ENCODE assay signal across 8 cellular contexts in the genomic region with DNA sequence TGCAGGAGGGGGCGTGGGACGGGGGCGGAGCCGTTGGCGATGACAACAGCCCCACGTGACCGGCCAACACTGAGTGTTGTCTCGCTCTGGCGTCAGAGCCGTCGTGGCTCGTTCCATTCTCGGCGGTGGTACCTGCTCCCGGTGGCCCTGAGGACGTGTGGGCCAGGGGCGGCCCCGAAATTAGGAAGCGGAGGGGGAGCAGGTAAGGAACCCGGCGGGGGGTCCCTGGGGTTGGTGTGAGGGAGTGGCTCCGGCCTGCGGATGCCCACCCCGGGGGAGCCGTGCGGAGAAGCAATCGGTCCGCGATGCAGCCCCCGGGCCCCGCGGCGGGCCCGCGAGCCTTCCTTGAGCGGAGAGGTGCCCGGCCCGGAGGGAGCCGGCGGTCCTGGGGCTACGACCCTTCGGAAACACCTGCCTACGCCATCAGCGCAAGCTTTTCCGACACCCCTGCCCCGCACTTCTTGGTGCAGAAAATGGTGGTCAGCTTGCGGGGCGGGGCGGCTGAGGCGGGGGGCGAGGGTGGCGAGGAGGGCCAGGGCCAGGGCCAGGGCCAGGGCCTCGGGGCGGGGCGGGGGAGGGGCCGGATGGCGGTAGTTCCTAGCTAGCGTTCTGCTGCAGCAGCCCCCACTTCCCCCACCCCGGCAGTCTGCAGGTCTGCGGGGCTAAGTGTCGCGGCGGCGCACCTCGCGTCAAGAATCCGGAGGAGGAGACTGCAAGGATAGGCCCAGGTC. TPM values are rescaled to one million over a fixed set of nuclear protein-coding genes. Genes with fewer than 3 reads are reported as not detected.
DNase-seq lines count a peak whose midpoint lies in the region; ATAC-seq and TF ChIP-seq lines count a peak whose summit lies in the region.

A gene with protein sequence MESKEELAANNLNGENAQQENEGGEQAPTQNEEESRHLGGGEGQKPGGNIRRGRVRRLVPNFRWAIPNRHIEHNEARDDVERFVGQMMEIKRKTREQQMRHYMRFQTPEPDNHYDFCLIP (plus strand): TSS at position 72 of the 731 bp plus-strand sequence. CDS start 1,046 bp downstream, outside the sequence.

- TF ChIP-seq POLR2A in GM18951 (IDR thresholded peaks at IDR 0.05; ENCODE audit: extremely low read depth, insufficient read depth, insufficient read length) (peak; percentile 56), esophagus muscularis mucosa (IDR thresholded peaks at IDR 0.05; ENCODE audit: low read depth) (peak; percentile 70)

- intact Hi-C loops in esophagus muscularis mucosa (cut with DNase I) = loop anchor here (5.0 kb wide), 1 partner anchor 37 kb away; no protein-coding TSS in a partner anchor

- peak within 1 kb of the TSS; percentile 86 to 92 (median 87) for H3K27ac ChIP-seq in esophagus muscularis mucosa (replicated peaks in 1 of 4)

- no peaks in the 10 kb centered on the region for H3K9me3 ChIP-seq in esophagus muscularis mucosa

- no peaks in the 10 kb centered on the region for H3K27me3 ChIP-seq in esophagus muscularis mucosa

- ATAC-seq in HG03139 (IDR thresholded peaks at IDR 0.05; ENCODE audit: unreplicated experiment) = peak; percentile 98

- DNase-seq in AG08396 (ENCODE audit: low spot score) = peak; percentile 75
- DNase-seq in NCI-H774 (lab: John Stamatoyannopoulos, UW) = peak; percentile 58
- DNase-seq in activated T-cell treated with anti-CD3 and anti-CD28 coated beads, Interleukin-2, amount 50 U/mL, for 48 hours = peak; percentile 85 to 87
- peak; percentile 94 for DNase-seq in esophagus muscularis mucosa (ENCODE audit: extremely low spot score)
- peak; percentile 60 for DNase-seq in myocyte (ENCODE audit: low read depth)
- peak; percentile 55 to 58 for DNase-seq in stimulated activated CD8-positive, alpha-beta memory T cell treated with anti-CD3 and anti-CD28 coated beads, Interleukin-7, amount 100 ng/mL, for 1 hour (ENCODE audit: low read depth in 2 of 2)

- WGBS in esophagus muscularis mucosa = 32% methylated on average over 27 of the region's 67 CpGs

- peaks cover 0 to 8% (median 3%) of the 10 kb centered on the region in 4 donors for H3K4me1 ChIP-seq in esophagus muscularis mucosa

- TF ChIP-seq CTCF in esophagus muscularis mucosa (IDR thresholded peaks at IDR 0.05) = no peak

- no peak for TF ChIP-seq EP300 in esophagus muscularis mucosa (IDR thresholded peaks at IDR 0.05)

- H3K4me3 ChIP-seq in esophagus muscularis mucosa = peak within 1 kb of the TSS; percentile 75 to 83 (median 78)

- in situ Hi-C loops in GM18951 (cut with MboI; ENCODE audit: low sequenced_read_pairs, unreplicated experiment) = loop anchor here (25.0 kb wide), 1 partner anchor 272 kb away; no protein-coding TSS in a partner anchor

- no peaks in the 10 kb centered on the region for H3K36me3 ChIP-seq in esophagus muscularis mucosa

RNA-seq across cellular contexts. Expression of the gene that starts here (rescaled TPM):
- 10 to 100 TPM; 31.1 to 66.8 (median 49.0) TPM for total RNA-seq in esophagus muscularis mucosa
- total RNA-seq in myocyte = 3.1 and 3.2 TPM in 2 replicates
- polyA plus RNA-seq in myocyte (2012) = 11.4 TPM

Comparison
In these comparisons a context has a peak if more than half of its experiments do, and no peak if none do; other contexts are left out.
1. Peak in every context shown above with its lines: DNase-seq, ATAC-seq, H3K4me3 ChIP-seq and H3K27ac ChIP-seq.